In genomic region chr1:27650527-27651175, GRCh38 we compare ENCODE assay signal across 1 cellular context.
A peak's percentile ranks its signal among the peaks of the same experiment; 100 is the strongest.
TF ChIP-seq lines count a peak whose summit lies in the region.

No MANE protein-coding gene starts in this region.

TF ChIP-seq in H1, 55 proteins besides CTCF, POLR2A, EP300 and RAD21 (continued from another document):
- TF ChIP-seq, protein P1, sequence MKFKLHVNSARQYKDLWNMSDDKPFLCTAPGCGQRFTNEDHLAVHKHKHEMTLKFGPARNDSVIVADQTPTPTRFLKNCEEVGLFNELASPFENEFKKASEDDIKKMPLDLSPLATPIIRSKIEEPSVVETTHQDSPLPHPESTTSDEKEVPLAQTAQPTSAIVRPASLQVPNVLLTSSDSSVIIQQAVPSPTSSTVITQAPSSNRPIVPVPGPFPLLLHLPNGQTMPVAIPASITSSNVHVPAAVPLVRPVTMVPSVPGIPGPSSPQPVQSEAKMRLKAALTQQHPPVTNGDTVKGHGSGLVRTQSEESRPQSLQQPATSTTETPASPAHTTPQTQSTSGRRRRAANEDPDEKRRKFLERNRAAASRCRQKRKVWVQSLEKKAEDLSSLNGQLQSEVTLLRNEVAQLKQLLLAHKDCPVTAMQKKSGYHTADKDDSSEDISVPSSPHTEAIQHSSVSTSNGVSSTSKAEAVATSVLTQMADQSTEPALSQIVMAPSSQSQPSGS (IDR thresholded peaks at IDR 0.05; ENCODE audit: low read length) = 0 out of 2 replicates have a peak, but pooled peaks have one; percentile 27
- no peak for TF ChIP-seq SIX5 (IDR thresholded peaks at IDR 0.05; ENCODE audit: low read depth, low read length)
- peak; percentile 81 for TF ChIP-seq E2F6 (IDR thresholded peaks at IDR 0.05)
- peak; percentile 85 for TF ChIP-seq MAX (IDR thresholded peaks at IDR 0.05)
- TF ChIP-seq HDAC2 (IDR thresholded peaks at IDR 0.05; ENCODE audit: borderline replicate concordance in 1 of 2, low read depth in 2 of 2, low read length in 2 of 2) = peak in 1 of 2 experiments; percentile 72; a peak in 1 of 4 replicates
- peak; percentile 93 for TF ChIP-seq KDM1A (IDR thresholded peaks at IDR 0.05; ENCODE audit: borderline replicate concordance, low read length)
- no peak for TF ChIP-seq GABPA (IDR thresholded peaks at IDR 0.05; ENCODE audit: borderline replicate concordance, insufficient read depth, low read length)
- TF ChIP-seq YY1 (IDR thresholded peaks at IDR 0.05; ENCODE audit: low read depth, low read length) = no peak
- no peak for TF ChIP-seq CBX8 (IDR thresholded peaks at IDR 0.05; ENCODE audit: borderline replicate concordance, low read depth, low read length)
- no peak for TF ChIP-seq RXRA (IDR thresholded peaks at IDR 0.05; ENCODE audit: insufficient read depth, low read depth, low read length)
- no peak for TF ChIP-seq GTF2F1 (IDR thresholded peaks at IDR 0.05; ENCODE audit: borderline replicate concordance, low read depth, low read length)
- TF ChIP-seq CBX5 (IDR thresholded peaks at IDR 0.05; ENCODE audit: low read depth, low read length) = no peak
- no peak for TF ChIP-seq CREB1 (IDR thresholded peaks at IDR 0.05)
- TF ChIP-seq JUND (IDR thresholded peaks at IDR 0.05; ENCODE audit: low read length) = peak; percentile 24; the same call in 1 of the 2 replicates
- no peak for TF ChIP-seq SAP30 (IDR thresholded peaks at IDR 0.05; ENCODE audit: insufficient read depth, insufficient replicate concordance, low read length)
- TF ChIP-seq SP1 (IDR thresholded peaks at IDR 0.05; ENCODE audit: low read depth, low read length) = no peak
- no peak for TF ChIP-seq POU5F1 (IDR thresholded peaks at IDR 0.05; ENCODE audit: low read depth, low read length)
- TF ChIP-seq ATF3 (IDR thresholded peaks at IDR 0.05; ENCODE audit: insufficient read depth, low read depth, low read length) = no peak
TF ChIP-seq in H1: peak in this region for 6.
